Comparison of ENCODE assay signal across 9 cellular contexts in genomic region chr2:222862068-222862914, GRCh38. TPM values are rescaled to one million over a fixed set of nuclear protein-coding genes. Genes with fewer than 3 reads are reported as not detected.
DNase-seq lines count a peak whose midpoint lies in the region; ATAC-seq, FAIRE-seq and TF ChIP-seq lines count a peak whose summit lies in the region.
"Had no signal": no experiment of that assay in that cellular context is flagged by ENCODE, and none has a peak within 500 bp of the region (broad histone marks: within the 10 kb centered on the region; RNA-seq: fewer than 3 reads in every experiment).

No MANE protein-coding gene starts in this region.

- peaks cover 15% of the 10 kb centered on the region for H3K4me1 Mint-ChIP-seq in Caco-2 (ENCODE audit: low read depth, unreplicated experiment)
- peaks cover 21% of the 10 kb centered on the region for H3K4me1 Mint-ChIP-seq in activated naive CD8-positive, alpha-beta T cell treated with anti-CD3 and anti-CD28 coated beads for 36 hours

- peak overlapping the region; percentile 78 for H3K27ac Mint-ChIP-seq in Caco-2 (ENCODE audit: unreplicated experiment)
- H3K27ac Mint-ChIP-seq in activated naive CD8-positive, alpha-beta T cell treated with anti-CD3 and anti-CD28 coated beads for 36 hours = peak overlapping the region; percentile 91
- H3K27ac Mint-ChIP-seq: stimulated activated effector memory CD8-positive, alpha-beta T cell treated with anti-CD3 and anti-CD28 coated beads, Interleukin-12 subunit alpha, Interleukin-12 subunit beta, amount 100 ng/mL, for 72 hours had no signal

- H3K27me3 ChIP-seq in Caco-2 (replicated peaks; ENCODE audit: control insufficient read depth, insufficient read depth, low read length) = no peaks in the 10 kb centered on the region; the same call in 1 of the 2 replicates
- H3K27me3 ChIP-seq in HUES6 (ENCODE audit: control insufficient read depth, insufficient read depth, low read length) = no peaks in the 10 kb centered on the region
- no peaks in the 10 kb centered on the region for H3K27me3 ChIP-seq in iPS-15b (ENCODE audit: control insufficient read depth, insufficient read depth, low read length)
- no peaks in the 10 kb centered on the region for H3K27me3 ChIP-seq in small intestine (ENCODE audit: control insufficient read depth in 2 of 2, insufficient read depth in 2 of 2, low read length in 2 of 2)

- intact Hi-C loops in Caco-2 (cut with micrococcal nuclease; ENCODE audit: unreplicated experiment) = loop anchor here (1.0 to 5.0 kb wide), 3 partner anchors 41 to 170 kb away; no protein-coding TSS in a partner anchor

- DNase-seq in Caco-2 = no peak
- DNase-seq in activated naive CD8-positive, alpha-beta T cell treated with anti-CD3 and anti-CD28 coated beads for 36 hours = no peak
- peak; percentile 37 for DNase-seq in small intestine
- DNase-seq in GM19240 (ENCODE audit: insufficient read length, low spot score) = no peak

- H3K9me3 Mint-ChIP-seq in Caco-2 (ENCODE audit: unreplicated experiment) = no peaks in the 10 kb centered on the region
- no peaks in the 10 kb centered on the region for H3K9me3 Mint-ChIP-seq in activated naive CD8-positive, alpha-beta T cell treated with anti-CD3 and anti-CD28 coated beads for 36 hours
- H3K9me3 Mint-ChIP-seq: stimulated activated effector memory CD8-positive, alpha-beta T cell treated with anti-CD3 and anti-CD28 coated beads, Interleukin-12 subunit alpha, Interleukin-12 subunit beta, amount 100 ng/mL, for 72 hours had no signal

- H3K9me3 ChIP-seq in Caco-2 (no peaks in the 10 kb centered on the region), HUES6 (ENCODE audit: control insufficient read depth, insufficient read depth, low read depth, low read length) (no peaks in the 10 kb centered on the region), iPS-15b (ENCODE audit: control insufficient read depth, insufficient read depth, low read length) (no peaks in the 10 kb centered on the region), small intestine (ENCODE audit: control insufficient read depth, low read depth) (no peaks in the 10 kb centered on the region)

- FAIRE-seq in small intestine (lab: Jason Lieb, UNC) = no peak

- peak in 1 of 2 experiments; percentile 44 for TF ChIP-seq CTCF in Caco-2 (IDR thresholded peaks at IDR 0.05; ENCODE audit: insufficient read depth in 1 of 2, low read depth in 1 of 2, low read length in 1 of 2, severe bottlenecking in 1 of 2, unreplicated experiment in 1 of 2)

- H3K4me1 ChIP-seq in Caco-2 (peaks cover 51% of the 10 kb centered on the region), HUES6 (ENCODE audit: control insufficient read depth, insufficient read depth, low read length) (peaks cover 55% of the 10 kb centered on the region), iPS-15b (ENCODE audit: control insufficient read depth, insufficient read depth, low read length) (peaks cover 34% of the 10 kb centered on the region), small intestine (ENCODE audit: control insufficient read depth in 2 of 2, insufficient read depth in 1 of 2, low read depth in 1 of 2, low read length in 1 of 2) (peaks cover 4 to 10% of the 10 kb centered on the region in 2 donors)

- BruUV-seq in Caco-2 (replicated peaks; lab: Mats Ljungman, UMichigan) = TSS peak; percentile 69

- H3K9ac ChIP-seq in HUES6 (ENCODE audit: low read length) = peak overlapping the region; percentile 97
- H3K9ac ChIP-seq in iPS-15b (ENCODE audit: low read depth, low read length) = peak overlapping the region; percentile 41

- H3K36me3 ChIP-seq in Caco-2 (ENCODE audit: control insufficient read depth, insufficient read depth, low read length) (no peaks in the 10 kb centered on the region), HUES6 (ENCODE audit: control insufficient read depth, insufficient read depth, low read length) (no peaks in the 10 kb centered on the region), iPS-15b (ENCODE audit: control insufficient read depth, insufficient read depth, low read length) (no peaks in the 10 kb centered on the region), small intestine (ENCODE audit: control insufficient read depth in 2 of 2, insufficient read depth in 2 of 2, low read length in 2 of 2) (no peaks in the 10 kb centered on the region)

- POLR2A ChIA-PET in Caco-2 (lab: Charles Lee) = interaction anchor here (1.1 to 1.8 kb wide), 5 partner anchors 14 to 153 kb away, joined by 3 to 8 read pairs (median 4); no protein-coding TSS in a partner anchor

- CTCF ChIA-PET in Caco-2 (lab: Charles Lee) = interaction anchor here (0.6 to 2.2 kb wide), 11 partner anchors 33 to 172 kb away, joined by 3 to 30 read pairs (median 4); no protein-coding TSS in a partner anchor

- peak overlapping the region; percentile 99 for H3K4me3 ChIP-seq in Caco-2 (ENCODE audit: low read depth, low read length)
- H3K4me3 ChIP-seq in HUES6 (ENCODE audit: low read depth, low read length) = peak overlapping the region; percentile 97
- peak overlapping the region; percentile 92 for H3K4me3 ChIP-seq in iPS-15b (ENCODE audit: low read depth, low read length)
- H3K4me3 ChIP-seq in small intestine (ENCODE audit: low read depth in 1 of 2, low read length in 2 of 2) = peak overlapping the region; percentile 95 to 100

- 19 to 32% (median 27%) methylated on average over 7 of the region's 7 CpGs for WGBS in small intestine, 3 donors

- no peak overlapping the region for H3K4me3 Mint-ChIP-seq in Caco-2 (ENCODE audit: unreplicated experiment)
- no peak overlapping the region for H3K4me3 Mint-ChIP-seq in activated naive CD8-positive, alpha-beta T cell treated with anti-CD3 and anti-CD28 coated beads for 36 hours
- H3K4me3 Mint-ChIP-seq: stimulated activated effector memory CD8-positive, alpha-beta T cell treated with anti-CD3 and anti-CD28 coated beads, Interleukin-12 subunit alpha, Interleukin-12 subunit beta, amount 100 ng/mL, for 72 hours had no signal

- H3K27ac ChIP-seq in HUES6 (ENCODE audit: low read depth, low read length) (peak overlapping the region; percentile 95; the same call in 1 of the 2 replicates), small intestine (ENCODE audit: low read depth in 1 of 2, low read length in 1 of 2) (peak overlapping the region in 1 of 2 donors; percentile 19)

- H3K27me3 Mint-ChIP-seq in Caco-2 (ENCODE audit: insufficient read depth, unreplicated experiment) = no peaks in the 10 kb centered on the region
- peaks cover 3% of the 10 kb centered on the region for H3K27me3 Mint-ChIP-seq in activated naive CD8-positive, alpha-beta T cell treated with anti-CD3 and anti-CD28 coated beads for 36 hours

- no peak for ATAC-seq in HG02852 (IDR thresholded peaks at IDR 0.05; ENCODE audit: unreplicated experiment)
- no peak for ATAC-seq in GM19452 (IDR thresholded peaks at IDR 0.05; ENCODE audit: unreplicated experiment)

- peaks cover under 1% of the 10 kb centered on the region for H3K36me3 Mint-ChIP-seq in Caco-2 (ENCODE audit: insufficient read depth, unreplicated experiment)
- no peaks in the 10 kb centered on the region for H3K36me3 Mint-ChIP-seq in activated naive CD8-positive, alpha-beta T cell treated with anti-CD3 and anti-CD28 coated beads for 36 hours

RNA-seq across cellular contexts. Expression of gene ACSL3, which starts 1.5 kb away (rescaled TPM):
- 181 and 185 TPM in 2 replicates for total RNA-seq in Caco-2 (2022)
- total RNA-seq in activated naive CD8-positive, alpha-beta T cell treated with anti-CD3 and anti-CD28 coated beads for 36 hours = 10 to 100 TPM; 64.0 to 66.2 TPM
- 10 to 100 TPM in 2 of 3 donors, 1 to 10 TPM in 1; 6.0 to 29.4 (median 13.0) TPM for polyA plus RNA-seq in small intestine
